10 cellular contexts compared by ENCODE assay signal in the genomic region with DNA sequence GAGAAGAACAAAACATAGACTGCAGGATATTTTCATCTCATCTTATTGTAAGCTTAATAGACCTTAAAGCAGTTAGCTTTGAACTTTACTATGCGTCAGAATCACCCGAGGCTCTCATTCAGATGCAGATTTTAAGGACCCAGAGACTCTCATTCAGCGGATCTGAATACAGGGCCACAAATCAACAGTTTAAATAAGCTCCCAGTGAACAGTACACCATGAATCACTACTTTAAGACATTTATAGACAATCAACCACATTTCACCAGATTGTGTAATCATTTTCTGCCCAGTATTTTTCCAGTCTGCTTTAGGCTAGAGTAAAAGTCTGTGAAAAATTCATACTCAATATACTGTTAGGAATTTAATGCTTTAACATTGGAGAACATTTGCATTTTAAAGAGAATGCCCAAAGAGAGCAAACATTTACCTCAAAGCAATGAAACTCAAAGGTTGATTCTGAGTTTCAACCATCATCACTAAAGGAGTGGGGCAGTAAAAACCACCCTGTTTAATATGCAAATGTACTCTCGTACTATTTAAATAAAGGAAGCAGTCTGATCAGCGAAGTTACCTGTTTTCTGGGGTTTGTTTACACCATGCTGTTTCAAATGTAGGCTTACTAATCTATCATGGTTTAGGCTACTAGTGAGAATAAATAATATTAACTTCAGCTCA. TPM values are rescaled to one million over a fixed set of nuclear protein-coding genes. Genes with fewer than 3 reads are reported as not detected.
DNase-seq lines count a peak whose midpoint lies in the region; ATAC-seq lines count a peak whose summit lies in the region.
"Had no signal": no experiment of that assay in that cellular context is flagged by ENCODE, and none has a peak within 500 bp of the region (broad histone marks: within the 10 kb centered on the region; RNA-seq: fewer than 3 reads in every experiment).

No MANE protein-coding gene starts in this region.

- H3K27ac ChIP-seq in SJSA1, result peak overlapping the region; percentile 33

- peak; percentile 85 for DNase-seq in EL
- DNase-seq in SJSA1 (ENCODE audit: low read depth in 1 of 2, low spot score in 2 of 2), result peak in 1 of 2 experiments; percentile 50
- peak; percentile 44 for DNase-seq in kidney tubule cell (ENCODE audit: low spot score)
- no peak for DNase-seq in NCI-H774 (lab: John Stamatoyannopoulos, UW)
- DNase-seq in stimulated activated naive CD4-positive, alpha-beta T cell treated with Interleukin-2 at 50 U/mL for 16 hours (lab: John Stamatoyannopoulos, UW), result no peak
- DNase-seq in activated T-helper 2 cell treated with anti-CD3 and anti-CD28 coated beads, Interferon-gamma antibody, Interleukin-2, Interleukin-4, amounts not matched to agents 10 μg/mL and 5 μg/mL and 100 μg/mL, durations not matched to agents 14 hours and 24 hours and 36 hours (ENCODE audit: low spot score), result no peak
- DNase-seq: immature natural killer cell, NCI-H1105 had no signal

- intact Hi-C loops in activated T-helper 2 cell treated with anti-CD3 and anti-CD28 coated beads, Interferon-gamma antibody, Interleukin-2, Interleukin-4, amounts not matched to agents 10 μg/mL and 5 μg/mL and 100 μg/mL, durations not matched to agents 14 hours and 24 hours and 36 hours (cut with micrococcal nuclease), result no loop called here

- ATAC-seq in HG02852 (IDR thresholded peaks at IDR 0.05; ENCODE audit: unreplicated experiment) (peak; percentile 57), GM19397 (IDR thresholded peaks at IDR 0.05; ENCODE audit: unreplicated experiment) (no peak)

- H3K9me3 ChIP-seq in SJSA1 (replicated peaks), result no peaks in the 10 kb centered on the region

- no peaks in the 10 kb centered on the region for H3K27me3 ChIP-seq in SJSA1 (replicated peaks)

- H3K36me3 Mint-ChIP-seq in activated T-helper 2 cell treated with anti-CD3 and anti-CD28 coated beads, Interferon-gamma antibody, Interleukin-2, Interleukin-4, amounts not matched to agents 10 μg/mL and 5 μg/mL and 100 μg/mL, durations not matched to agents 14 hours and 24 hours and 36 hours (ENCODE audit: low read depth), result no peaks in the 10 kb centered on the region
- H3K36me3 Mint-ChIP-seq: immature natural killer cell had no signal

- no peaks in the 10 kb centered on the region for H3K9me3 Mint-ChIP-seq in activated T-helper 2 cell treated with anti-CD3 and anti-CD28 coated beads, Interferon-gamma antibody, Interleukin-2, Interleukin-4, amounts not matched to agents 10 μg/mL and 5 μg/mL and 100 μg/mL, durations not matched to agents 14 hours and 24 hours and 36 hours
- H3K9me3 Mint-ChIP-seq: immature natural killer cell had no signal

- H3K4me3 Mint-ChIP-seq in activated T-helper 2 cell treated with anti-CD3 and anti-CD28 coated beads, Interferon-gamma antibody, Interleukin-2, Interleukin-4, amounts not matched to agents 10 μg/mL and 5 μg/mL and 100 μg/mL, durations not matched to agents 14 hours and 24 hours and 36 hours (ENCODE audit: low read depth), result no peak overlapping the region
- H3K4me3 Mint-ChIP-seq: immature natural killer cell had no signal

- H3K36me3 ChIP-seq in SJSA1, result no peaks in the 10 kb centered on the region

- H3K4me3 ChIP-seq in SJSA1, result no peak overlapping the region

- H3K4me1 ChIP-seq in SJSA1 (replicated peaks), result peaks cover 26% of the 10 kb centered on the region

- H3K27me3 Mint-ChIP-seq in activated T-helper 2 cell treated with anti-CD3 and anti-CD28 coated beads, Interferon-gamma antibody, Interleukin-2, Interleukin-4, amounts not matched to agents 10 μg/mL and 5 μg/mL and 100 μg/mL, durations not matched to agents 14 hours and 24 hours and 36 hours (ENCODE audit: low read depth), result peaks cover 4% of the 10 kb centered on the region

- H3K27ac Mint-ChIP-seq in activated T-helper 2 cell treated with anti-CD3 and anti-CD28 coated beads, Interferon-gamma antibody, Interleukin-2, Interleukin-4, amounts not matched to agents 10 μg/mL and 5 μg/mL and 100 μg/mL, durations not matched to agents 14 hours and 24 hours and 36 hours, result no peak overlapping the region
- H3K27ac Mint-ChIP-seq: immature natural killer cell had no signal

- peaks cover 24% of the 10 kb centered on the region for H3K4me1 Mint-ChIP-seq in activated T-helper 2 cell treated with anti-CD3 and anti-CD28 coated beads, Interferon-gamma antibody, Interleukin-2, Interleukin-4, amounts not matched to agents 10 μg/mL and 5 μg/mL and 100 μg/mL, durations not matched to agents 14 hours and 24 hours and 36 hours (ENCODE audit: low read depth)
- H3K4me1 Mint-ChIP-seq: immature natural killer cell had no signal

RNA-seq across cellular contexts. Expression of a gene that starts 11.0 kb away (rescaled TPM):
- total RNA-seq in SJSA1 (2014; rRNA removed; shearing (Covaris generic)), result 22.2 and 46.0 TPM in 2 replicates
- 0.34 and 0.50 TPM in 2 replicates for total RNA-seq in activated T-helper 2 cell treated with anti-CD3 and anti-CD28 coated beads, Interferon-gamma antibody, Interleukin-2, Interleukin-4, amounts not matched to agents 10 μg/mL and 5 μg/mL and 100 μg/mL, durations not matched to agents 14 hours and 24 hours and 36 hours

RNA-seq across cellular contexts. Expression of a gene that starts 31.4 kb away (rescaled TPM):
- 21.7 and 24.0 TPM in 2 replicates for total RNA-seq in SJSA1 (2014; rRNA removed; shearing (Covaris generic))
- total RNA-seq in activated T-helper 2 cell treated with anti-CD3 and anti-CD28 coated beads, Interferon-gamma antibody, Interleukin-2, Interleukin-4, amounts not matched to agents 10 μg/mL and 5 μg/mL and 100 μg/mL, durations not matched to agents 14 hours and 24 hours and 36 hours, result 23.5 and 23.9 TPM in 2 replicates

Comparison
In these comparisons a context has a peak if more than half of its experiments do, and no peak if none do; other contexts are left out.
1. DNase-seq: peak in EL (single experiment) and kidney tubule cell (single experiment); none in NCI-H774 (single experiment), stimulated activated naive CD4-positive, alpha-beta T cell treated with Interleukin-2 at 50 U/mL for 16 hours (single experiment) and activated T-helper 2 cell treated with anti-CD3 and anti-CD28 coated beads, Interferon-gamma antibody, Interleukin-2, Interleukin-4, amounts not matched to agents 10 μg/mL and 5 μg/mL and 100 μg/mL, durations not matched to agents 14 hours and 24 hours and 36 hours (single experiment).
2. RNA of a gene that starts 11.0 kb away (total RNA-seq): 22.2 to 46.0 TPM in SJSA1; 0.34 to 0.50 TPM in activated T-helper 2 cell treated with anti-CD3 and anti-CD28 coated beads, Interferon-gamma antibody, Interleukin-2, Interleukin-4, amounts not matched to agents 10 μg/mL and 5 μg/mL and 100 μg/mL, durations not matched to agents 14 hours and 24 hours and 36 hours; every median in the first group is over 10 times any median in the second.